16 cellular contexts compared by ENCODE assay signal in the genomic region with DNA sequence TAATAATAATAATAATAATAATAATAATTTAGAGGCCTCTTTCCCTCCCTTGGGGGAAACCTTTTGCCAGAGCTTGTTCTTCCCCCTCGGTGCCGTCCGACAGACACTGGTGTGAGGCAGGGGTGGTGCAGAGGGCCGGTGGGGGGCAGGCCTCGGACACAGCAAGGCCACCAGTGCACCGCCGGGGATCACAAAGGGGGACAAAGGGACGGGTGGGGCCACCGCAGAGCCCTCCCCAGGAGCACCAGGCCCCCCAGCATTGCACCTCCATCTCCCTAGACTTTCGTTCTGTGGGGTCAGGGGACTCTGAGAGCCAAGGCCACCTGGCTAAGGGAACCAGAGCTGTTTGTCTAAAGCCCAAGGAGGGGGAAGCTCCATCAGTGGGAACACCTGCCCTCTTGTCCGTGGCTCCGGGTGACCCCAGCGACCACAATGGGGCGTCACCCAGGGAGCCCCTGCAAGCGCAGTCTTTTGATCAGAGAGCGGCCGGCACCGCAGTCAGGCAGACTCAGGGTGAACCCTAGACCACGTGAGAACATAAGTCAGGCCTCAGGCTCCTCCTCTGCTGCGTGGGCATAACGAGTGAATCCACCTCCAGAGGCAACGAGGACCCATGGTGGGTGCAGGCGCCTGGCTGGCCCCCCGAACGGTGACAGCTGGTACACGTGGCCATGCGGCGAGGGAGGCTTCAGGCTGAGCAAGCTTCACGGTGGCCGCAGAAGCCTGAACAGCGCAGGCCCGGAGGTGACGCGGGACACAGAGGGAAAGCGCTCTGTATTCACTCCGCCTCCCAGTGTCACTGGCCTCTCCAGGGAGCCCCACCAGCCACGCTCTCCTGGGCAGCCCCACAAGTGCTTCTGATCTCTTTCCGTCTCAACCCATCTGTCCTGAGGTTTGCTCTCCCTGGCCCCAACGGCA. TPM values are rescaled to one million over a fixed set of nuclear protein-coding genes. Genes with fewer than 3 reads are reported as not detected.
A peak's percentile ranks its signal among the peaks of the same experiment; 100 is the strongest.
DNase-seq lines count a peak whose midpoint lies in the region; ATAC-seq, FAIRE-seq and TF ChIP-seq lines count a peak whose summit lies in the region.
"Had no signal": no experiment of that assay in that cellular context is flagged by ENCODE, and none has a peak within 500 bp of the region (broad histone marks: within the 10 kb centered on the region; RNA-seq: fewer than 3 reads in every experiment).

No MANE protein-coding gene starts in this region.

- H3K4me1 ChIP-seq in HepG2 (ENCODE audit: insufficient read depth, low read length), result peaks cover 34% of the 10 kb centered on the region
- H3K4me1 ChIP-seq in right lobe of liver, result peaks cover 0 to 5% (median 0%) of the 10 kb centered on the region in 4 donors
- peaks cover 5% of the 10 kb centered on the region for H3K4me1 ChIP-seq in IMR-90 (ENCODE audit: control insufficient read depth, insufficient read depth, low read length)
- peaks cover 15% of the 10 kb centered on the region for H3K4me1 ChIP-seq in testis
- H3K4me1 ChIP-seq: Caco-2 had no signal

- no peak overlapping the region for H2AK5ac ChIP-seq in IMR-90 (ENCODE audit: low read depth, low read length)

- H2AFZ ChIP-seq in HepG2 (ENCODE audit: low read length), result no peak overlapping the region
- H2AFZ ChIP-seq in IMR-90 (replicated peaks; ENCODE audit: low read length, poor library complexity), result peak overlapping the region; percentile 58
- H2AFZ ChIP-seq: GM23338 had no signal

- DNase-seq in HepG2 (ENCODE audit: low spot score) (no peak), right lobe of liver (no peak), IMR-90 (no peak), WERI-Rb-1 (peak; percentile 78), testis (no peak), SHP77 (lab: John Stamatoyannopoulos, UW) (no peak)
- no peak for DNase-seq in stimulated activated naive CD4-positive, alpha-beta T cell treated with Interleukin-2 at 50 U/mL for 16 hours (lab: John Stamatoyannopoulos, UW)
- DNase-seq: BE2C; Caco-2; CD8-positive, alpha-beta memory T cell; DND-41; GDM1; H7 had no signal

- TF ChIP-seq RAD21 in HepG2 (CRISPR knock-in tag; IDR thresholded peaks at IDR 0.05) (no peak), IMR-90 (IDR thresholded peaks at IDR 0.05; ENCODE audit: low read length) (no peak)

- H3K14ac ChIP-seq in IMR-90 (replicated peaks; ENCODE audit: low read depth, low read length), result no peak overlapping the region

- TF ChIP-seq EP300 in HepG2 (IDR thresholded peaks at IDR 0.05; ENCODE audit: low read depth in 2 of 2, low read length in 2 of 2) (no peak), HepG2 (CRISPR knock-in tag; IDR thresholded peaks at IDR 0.05; ENCODE audit: borderline replicate concordance) (no peak)

- no peak overlapping the region for H3K4me2 ChIP-seq in HepG2 (ENCODE audit: low read depth, low read length)
- no peak overlapping the region for H3K4me2 ChIP-seq in IMR-90 (ENCODE audit: low read depth, low read length)
- H3K4me2 ChIP-seq: GM23338 had no signal

- no peak overlapping the region for H3K23ac ChIP-seq in IMR-90 (ENCODE audit: low read depth, low read length)

- BruUV-seq in HepG2 (replicated peaks; lab: Mats Ljungman, UMichigan) (no TSS peak), IMR-90 (replicated peaks; lab: Mats Ljungman, UMichigan) (no TSS peak)

- no peak overlapping the region for H3K4ac ChIP-seq in IMR-90 (ENCODE audit: low read depth, low read length)

- TF ChIP-seq POLR2A in HepG2 (IDR thresholded peaks at IDR 0.05; ENCODE audit: insufficient read depth in 1 of 2, low read depth in 2 of 2, low read length in 2 of 2) (no peak), right lobe of liver (IDR thresholded peaks at IDR 0.05) (no peak), IMR-90 (IDR thresholded peaks at IDR 0.05; ENCODE audit: low read depth, low read length) (no peak), testis (IDR thresholded peaks at IDR 0.05) (no peak)

- no peak overlapping the region for H2BK5ac ChIP-seq in IMR-90 (ENCODE audit: low read depth, low read length, poor library complexity, severe bottlenecking)

- H3K27ac ChIP-seq in HepG2 (ENCODE audit: extremely low read length, insufficient read depth, low read length) (no peak overlapping the region), right lobe of liver (no peak overlapping the region), IMR-90 (ENCODE audit: insufficient read depth, low read length) (no peak overlapping the region), WERI-Rb-1 (peak overlapping the region; percentile 75), testis (no peak overlapping the region)

- H3K9me3 ChIP-seq in HepG2 (ENCODE audit: low read length) (no peaks in the 10 kb centered on the region), right lobe of liver (no peaks in the 10 kb centered on the region), IMR-90 (ENCODE audit: control insufficient read depth, insufficient read depth, low read length) (no peaks in the 10 kb centered on the region), WERI-Rb-1 (ENCODE audit: severe bottlenecking) (no peaks in the 10 kb centered on the region), testis (no peaks in the 10 kb centered on the region)
- H3K9me3 ChIP-seq: BE2C, Caco-2 had no signal

- no peaks in the 10 kb centered on the region for H3K79me2 ChIP-seq in HepG2 (ENCODE audit: insufficient read depth, low read length)

- no peak overlapping the region for H2BK15ac ChIP-seq in IMR-90 (ENCODE audit: low read depth, low read length)

- no peak for TF ChIP-seq CTCF in HepG2 (CRISPR knock-in tag; IDR thresholded peaks at IDR 0.05)
- TF ChIP-seq CTCF in right lobe of liver (IDR thresholded peaks at IDR 0.05), result no peak
- TF ChIP-seq CTCF in IMR-90 (conservative IDR thresholded peaks at IDR 0.05; ENCODE audit: low read depth, low read length), result no peak
- no peak for TF ChIP-seq CTCF in WERI-Rb-1 (IDR thresholded peaks at IDR 0.05; ENCODE audit: low read depth, low read length)
- TF ChIP-seq CTCF in testis (IDR thresholded peaks at IDR 0.05), result no peak

- H4K91ac ChIP-seq in IMR-90 (ENCODE audit: insufficient read depth, low read depth, low read length), result no peak overlapping the region

- no peak overlapping the region for H3K18ac ChIP-seq in IMR-90 (ENCODE audit: low read depth, low read length)

- H3K56ac ChIP-seq in IMR-90 (ENCODE audit: extremely low read depth, insufficient read depth, low read length), result no peak overlapping the region

- no peak for FAIRE-seq in HepG2 (lab: Jason Lieb, UNC)
- FAIRE-seq: A204.1, GM12892 had no signal

- in situ Hi-C loops in HepG2 (cut with HindIII; ENCODE audit: extremely low pct_ligation_motif_present, low pct_unique_long_range_greater_than_20kb), result loop anchor here (25.0 kb wide), 1 partner anchor 270 kb away; no protein-coding TSS in a partner anchor
- in situ Hi-C loops in IMR-90 (cut with MboI; ENCODE audit: low sequenced_read_pairs), result no loop called here

- no peak for ATAC-seq in HepG2
- ATAC-seq in right lobe of liver, result no peak
- no peak for ATAC-seq in IMR-90 (ENCODE audit: low read depth)
- ATAC-seq: GM23338 had no signal

- no peaks in the 10 kb centered on the region for H4K20me1 ChIP-seq in HepG2 (ENCODE audit: insufficient read depth, low read length)
- H4K20me1 ChIP-seq in IMR-90 (ENCODE audit: insufficient read depth, low read length), result no peaks in the 10 kb centered on the region

- 30% methylated on average over 20 of the region's 39 CpGs for WGBS in HepG2 (ENCODE audit: low lambda C conversion rate)
- 83% methylated on average over 9 of the region's 39 CpGs for WGBS in right lobe of liver (ENCODE audit: insufficient coverage, low coverage, low lambda C conversion rate, missing lambda C conversion rate)
- 75% methylated on average over 24 of the region's 39 CpGs; no CpG with 5 or more reads in 1 of the 2 experiments for WGBS in IMR-90 (ENCODE audit: extremely low coverage in 2 of 2, insufficient read length in 1 of 2), 2 experiments
- WGBS in testis, 2 donors, result 89 to 91% methylated on average over 27 to 39 of the region's 39 CpGs

- H2BK20ac ChIP-seq in IMR-90 (ENCODE audit: low read depth, low read length), result no peak overlapping the region

- H3K9ac ChIP-seq in HepG2 (ENCODE audit: insufficient read depth, low read depth, low read length), result no peak overlapping the region
- no peak overlapping the region for H3K9ac ChIP-seq in IMR-90 (ENCODE audit: low read depth, low read length)

- no peak overlapping the region for H2AK9ac ChIP-seq in IMR-90 (replicated peaks; ENCODE audit: low read depth, low read length, poor library complexity)

- dilution Hi-C loops in IMR-90 (cut with HindIII; ENCODE audit: low sequenced_read_pairs, unreplicated experiment), result no loop called here

- peaks cover 22 to 93% of the 10 kb centered on the region in 2 experiments for H3K27me3 ChIP-seq in HepG2 (ENCODE audit: control insufficient read depth in 1 of 2, insufficient read depth in 2 of 2, low read length in 2 of 2)
- H3K27me3 ChIP-seq in right lobe of liver, result no peaks in the 10 kb centered on the region
- H3K27me3 ChIP-seq in IMR-90 (ENCODE audit: control insufficient read depth, insufficient read depth, low read length), result peaks cover 33% of the 10 kb centered on the region
- no peaks in the 10 kb centered on the region for H3K27me3 ChIP-seq in WERI-Rb-1 (ENCODE audit: insufficient read depth, low read depth, severe bottlenecking)
- no peaks in the 10 kb centered on the region for H3K27me3 ChIP-seq in testis
- H3K27me3 ChIP-seq: BE2C had no signal

- H3K79me1 ChIP-seq in IMR-90 (ENCODE audit: low read depth in 1 of 2, low read length in 2 of 2), result no peaks in the 10 kb centered on the region

- H2BK120ac ChIP-seq in IMR-90 (ENCODE audit: low read depth, low read length), result no peak overlapping the region

- H3K4me3 ChIP-seq in HepG2 (replicated peaks in 1 of 3; ENCODE audit: insufficient read depth in 1 of 3, low read depth in 2 of 3, low read length in 3 of 3), result no peak overlapping the region; a peak in 1 of 6 replicates
- no peak overlapping the region for H3K4me3 ChIP-seq in right lobe of liver
- H3K4me3 ChIP-seq in IMR-90 (ENCODE audit: insufficient read depth, low read depth, low read length), result no peak overlapping the region
- H3K4me3 ChIP-seq in WERI-Rb-1 (ENCODE audit: low read depth, low read length), result peak overlapping the region; percentile 36
- H3K4me3 ChIP-seq in testis, result no peak overlapping the region
- H3K4me3 ChIP-seq: GM23338 had no signal

- CTCF ChIA-PET in HepG2 (lab: Yijun Ruan, JAX; ENCODE audit: low intra/inter-chr PET ratio, low total read pairs) (no interaction called here), IMR-90 (lab: Yijun Ruan, JAX) (no interaction called here)

- POLR2A ChIA-PET in HepG2 (lab: Yijun Ruan, JAX) (interaction anchor here (1.6 kb wide), 1 partner anchor 10 kb away, joined by 3 read pairs; no protein-coding TSS in a partner anchor), IMR-90 (lab: Charles Lee; ENCODE audit: unreplicated experiment) (no interaction called here)

- H3K36me3 ChIP-seq in HepG2 (replicated peaks in 1 of 2; ENCODE audit: control insufficient read depth in 1 of 2, insufficient read depth in 2 of 2, low read length in 2 of 2), result no peaks in the 10 kb centered on the region
- H3K36me3 ChIP-seq in right lobe of liver, result no peaks in the 10 kb centered on the region
- H3K36me3 ChIP-seq in IMR-90 (ENCODE audit: control insufficient read depth, insufficient read depth, low read length), result no peaks in the 10 kb centered on the region
- no peaks in the 10 kb centered on the region for H3K36me3 ChIP-seq in WERI-Rb-1
- H3K36me3 ChIP-seq in testis (ENCODE audit: low read depth, missing control alignments), result no peaks in the 10 kb centered on the region
- H3K36me3 ChIP-seq: BE2C had no signal

- no peaks in the 10 kb centered on the region for H3K9me1 ChIP-seq in IMR-90 (ENCODE audit: insufficient read depth, low read length)

- intact Hi-C loops in HepG2 (cut with micrococcal nuclease; ENCODE audit: unreplicated experiment) (no loop called here), right lobe of liver (cut with DNase I) (no loop called here), IMR-90 (cut with micrococcal nuclease) (no loop called here), testis (cut with DNase I; ENCODE audit: low total_unique reads) (no loop called here)

- H4K5ac ChIP-seq in IMR-90 (ENCODE audit: low read depth, low read length), result no peak overlapping the region

- no peak overlapping the region for H4K8ac ChIP-seq in IMR-90 (ENCODE audit: low read depth in 2 of 2, low read length in 2 of 2)

RNA-seq across cellular contexts. Expression of gene QSOX2, which starts 12.0 kb away (rescaled TPM):
- total RNA-seq in HepG2 (2016; rRNA removed; fragmentation: Illumina TruSeq; extraction: Trizol) (10.1 and 27.1 TPM in 2 replicates), right lobe of liver (1 to 10 TPM; 2.9 to 8.7 (median 6.4) TPM), IMR-90 (2012; rRNA removed) (5.0 and 5.9 TPM in 2 replicates), testis (10 to 100 TPM; 22.1 to 23.3 TPM)
- 2.0 and 2.2 TPM in 2 replicates for total RNA-seq in HepG2 (2016; cell fraction: cytosol; rRNA removed; fragmentation: Illumina TruSeq; extraction: Trizol; ENCODE audit: low read depth)
- 9.0 and 27.0 TPM in 2 replicates for total RNA-seq in HepG2 (2016; cell fraction: insoluble cytoplasmic fraction; rRNA removed; fragmentation: Illumina TruSeq; extraction: Trizol)
- 4.9 and 5.5 TPM in 2 replicates for total RNA-seq in HepG2 (2016; cell fraction: membrane; rRNA removed; fragmentation: Illumina TruSeq; extraction: Trizol)
- 29.4 and 33.0 TPM in 2 replicates for total RNA-seq in HepG2 (2016; cell fraction: nucleus; rRNA removed; fragmentation: Illumina TruSeq; extraction: Trizol)
- polyA plus RNA-seq in HepG2 (2011; rRNA removed) (36.4 and 42.1 TPM in 2 replicates), IMR-90 (2012; rRNA removed) (12.7 and 12.9 TPM in 2 replicates), testis (ENCODE audit: insufficient read depth, low read depth, low replicate concordance) (22.6 TPM)
- polyA plus RNA-seq in HepG2 (2011; cell fraction: cytosol; rRNA removed), result 18.1 and 19.6 TPM in 2 replicates
- polyA plus RNA-seq in HepG2 (2011; cell fraction: nucleus; rRNA removed), result 53.2 and 71.8 TPM in 2 replicates
- polyA plus RNA-seq in HepG2 (2012), result 28.3 and 37.6 TPM in 2 replicates
- 1.3 and 1.4 TPM in 2 replicates for polyA plus RNA-seq in HepG2 (2016; cell fraction: cytosol; fragmentation: Illumina TruSeq; extraction: Trizol; ENCODE audit: low read depth)
- polyA plus RNA-seq in HepG2 (2016; cell fraction: insoluble cytoplasmic fraction; fragmentation: Illumina TruSeq; extraction: Trizol; ENCODE audit: low read depth), result 8.1 and 10.4 TPM in 2 replicates
- 2.5 and 3.2 TPM in 2 replicates for polyA plus RNA-seq in HepG2 (2016; cell fraction: membrane; fragmentation: Illumina TruSeq; extraction: Trizol; ENCODE audit: low read depth)
- polyA plus RNA-seq in HepG2 (2016; cell fraction: nucleus; fragmentation: Illumina TruSeq; extraction: Trizol; ENCODE audit: insufficient read depth, low read depth), result 56.3 and 58.3 TPM in 2 replicates
- polyA minus RNA-seq in HepG2 (2011; rRNA and poly(A)+ RNA removed; ENCODE audit: low replicate concordance), result 28.3 and 40.5 TPM in 2 replicates
- 18.7 and 20.4 TPM in 2 replicates for polyA minus RNA-seq in HepG2 (2011; cell fraction: cytosol; rRNA and poly(A)+ RNA removed)
- 26.1 and 26.5 TPM in 2 replicates for polyA minus RNA-seq in HepG2 (2011; cell fraction: nucleus; rRNA and poly(A)+ RNA removed)
- polyA plus RNA-seq in IMR-90 (2012; cell fraction: cytosol; rRNA removed), result 9.2 and 16.0 TPM in 2 replicates
- polyA plus RNA-seq in IMR-90 (2012; cell fraction: nucleus; rRNA removed; ENCODE audit: low replicate concordance), result 18.3 and 24.7 TPM in 2 replicates

RNA-seq across cellular contexts. Expression of gene CCDC187, which starts 46.3 kb away (rescaled TPM):
- 0.13 TPM in 1 of 2 replicates, not detected in the other for total RNA-seq in HepG2 (2016; rRNA removed; fragmentation: Illumina TruSeq; extraction: Trizol)
- not detected in 2 replicates for total RNA-seq in HepG2 (2016; cell fraction: cytosol; rRNA removed; fragmentation: Illumina TruSeq; extraction: Trizol; ENCODE audit: low read depth)
- 0.09 TPM in 1 of 2 replicates, not detected in the other for total RNA-seq in HepG2 (2016; cell fraction: insoluble cytoplasmic fraction; rRNA removed; fragmentation: Illumina TruSeq; extraction: Trizol)
- total RNA-seq in HepG2 (2016; cell fraction: membrane; rRNA removed; fragmentation: Illumina TruSeq; extraction: Trizol), result 0.10 TPM in 1 of 2 replicates, not detected in the other
- 0.16 and 0.28 TPM in 2 replicates for total RNA-seq in HepG2 (2016; cell fraction: nucleus; rRNA removed; fragmentation: Illumina TruSeq; extraction: Trizol)
- 0.03 and 0.09 TPM in 2 replicates for polyA plus RNA-seq in HepG2 (2011; rRNA removed)
- 0.01 and 0.03 TPM in 2 replicates for polyA plus RNA-seq in HepG2 (2011; cell fraction: cytosol; rRNA removed)
- 0.45 and 0.48 TPM in 2 replicates for polyA plus RNA-seq in HepG2 (2011; cell fraction: nucleus; rRNA removed)
- 0.04 TPM in 1 of 2 replicates, not detected in the other for polyA plus RNA-seq in HepG2 (2012)
- not detected in 2 replicates for polyA plus RNA-seq in HepG2 (2016; cell fraction: cytosol; fragmentation: Illumina TruSeq; extraction: Trizol; ENCODE audit: low read depth)
- polyA plus RNA-seq in HepG2 (2016; cell fraction: insoluble cytoplasmic fraction; fragmentation: Illumina TruSeq; extraction: Trizol; ENCODE audit: low read depth), result not detected in 2 replicates
- 0.08 TPM in 1 of 2 replicates, not detected in the other for polyA plus RNA-seq in HepG2 (2016; cell fraction: membrane; fragmentation: Illumina TruSeq; extraction: Trizol; ENCODE audit: low read depth)
- 0.14 and 0.17 TPM in 2 replicates for polyA plus RNA-seq in HepG2 (2016; cell fraction: nucleus; fragmentation: Illumina TruSeq; extraction: Trizol; ENCODE audit: insufficient read depth, low read depth)
- 0.20 and 0.49 TPM in 2 replicates for polyA minus RNA-seq in HepG2 (2011; rRNA and poly(A)+ RNA removed; ENCODE audit: low replicate concordance)
- polyA minus RNA-seq in HepG2 (2011; cell fraction: cytosol; rRNA and poly(A)+ RNA removed), result not detected in 2 replicates
- polyA minus RNA-seq in HepG2 (2011; cell fraction: nucleus; rRNA and poly(A)+ RNA removed), result 0.39 and 0.50 TPM in 2 replicates
- total RNA-seq in right lobe of liver, result under 1 TPM in 3 of 6 experiments, not detected in 3; 0.09 to 0.80 (median 0.62) TPM
- total RNA-seq in IMR-90 (2012; rRNA removed), result not detected in 2 replicates
- polyA plus RNA-seq in IMR-90 (2012; rRNA removed), result not detected in 2 replicates
- polyA plus RNA-seq in IMR-90 (2012; cell fraction: cytosol; rRNA removed), result not detected in 2 replicates
- not detected in 2 replicates for polyA plus RNA-seq in IMR-90 (2012; cell fraction: nucleus; rRNA removed; ENCODE audit: low replicate concordance)
- 10 to 100 TPM; 13.8 to 61.5 TPM for total RNA-seq in testis
- 33.4 TPM for polyA plus RNA-seq in testis (ENCODE audit: insufficient read depth, low read depth, low replicate concordance)
- total RNA-seq: CD8-positive, alpha-beta memory T cell; H7 had no signal
- polyA plus RNA-seq: CD8-positive, alpha-beta memory T cell; GM23338 had no signal

RNA-seq across cellular contexts. Expression of gene LHX3, which starts 52.7 kb away (rescaled TPM):
- total RNA-seq in HepG2 (2016; rRNA removed; fragmentation: Illumina TruSeq; extraction: Trizol) (not detected in 2 replicates), right lobe of liver (not detected), IMR-90 (2012; rRNA removed) (not detected in 2 replicates), testis (under 1 TPM; 0.55 to 0.62 TPM)
- not detected in 2 replicates for total RNA-seq in HepG2 (2016; cell fraction: cytosol; rRNA removed; fragmentation: Illumina TruSeq; extraction: Trizol; ENCODE audit: low read depth)
- total RNA-seq in HepG2 (2016; cell fraction: insoluble cytoplasmic fraction; rRNA removed; fragmentation: Illumina TruSeq; extraction: Trizol), result not detected in 2 replicates
- not detected in 2 replicates for total RNA-seq in HepG2 (2016; cell fraction: membrane; rRNA removed; fragmentation: Illumina TruSeq; extraction: Trizol)
- not detected in 2 replicates for total RNA-seq in HepG2 (2016; cell fraction: nucleus; rRNA removed; fragmentation: Illumina TruSeq; extraction: Trizol)
- polyA plus RNA-seq in HepG2 (2011; rRNA removed) (not detected in 2 replicates), IMR-90 (2012; rRNA removed) (not detected in 2 replicates), testis (ENCODE audit: insufficient read depth, low read depth, low replicate concordance) (not detected)
- polyA plus RNA-seq in HepG2 (2011; cell fraction: cytosol; rRNA removed), result not detected in 2 replicates
- polyA plus RNA-seq in HepG2 (2011; cell fraction: nucleus; rRNA removed), result 0.03 TPM in 1 of 2 replicates, not detected in the other
- not detected in 2 replicates for polyA plus RNA-seq in HepG2 (2012)
- polyA plus RNA-seq in HepG2 (2016; cell fraction: cytosol; fragmentation: Illumina TruSeq; extraction: Trizol; ENCODE audit: low read depth), result not detected in 2 replicates
- polyA plus RNA-seq in HepG2 (2016; cell fraction: insoluble cytoplasmic fraction; fragmentation: Illumina TruSeq; extraction: Trizol; ENCODE audit: low read depth), result not detected in 2 replicates
- polyA plus RNA-seq in HepG2 (2016; cell fraction: membrane; fragmentation: Illumina TruSeq; extraction: Trizol; ENCODE audit: low read depth), result not detected in 2 replicates
- not detected in 2 replicates for polyA plus RNA-seq in HepG2 (2016; cell fraction: nucleus; fragmentation: Illumina TruSeq; extraction: Trizol; ENCODE audit: insufficient read depth, low read depth)
- 0.05 TPM in 1 of 2 replicates, not detected in the other for polyA minus RNA-seq in HepG2 (2011; rRNA and poly(A)+ RNA removed; ENCODE audit: low replicate concordance)
- not detected in 2 replicates for polyA minus RNA-seq in HepG2 (2011; cell fraction: cytosol; rRNA and poly(A)+ RNA removed)
- polyA minus RNA-seq in HepG2 (2011; cell fraction: nucleus; rRNA and poly(A)+ RNA removed), result 0.13 TPM in 1 of 2 replicates, not detected in the other
- not detected in 2 replicates for polyA plus RNA-seq in IMR-90 (2012; cell fraction: cytosol; rRNA removed)
- polyA plus RNA-seq in IMR-90 (2012; cell fraction: nucleus; rRNA removed; ENCODE audit: low replicate concordance), result 0.02 TPM in 1 of 2 replicates, not detected in the other
- total RNA-seq: CD8-positive, alpha-beta memory T cell; GM23338 had no signal
- polyA plus RNA-seq: CD8-positive, alpha-beta memory T cell had no signal

Comparison
In these comparisons a context has a peak if more than half of its experiments do, and no peak if none do; other contexts are left out.
1. RNA of gene CCDC187, which starts 46.3 kb away (total RNA-seq): 13.8 to 61.5 TPM in testis; 0.09 to 0.28 TPM in HepG2, 0.09 to 0.80 TPM in right lobe of liver and not detected in IMR-90; every median in the first group is over 4 times any median in the second.